ENCODE assay signal across 37 cellular contexts in genomic region chr19:35587326-35587725, GRCh38. TPM values are rescaled to one million over a fixed set of nuclear protein-coding genes. Genes with fewer than 3 reads are reported as not detected.
"Had no signal": no experiment of that assay in that cellular context is flagged by ENCODE, and none has a peak within 500 bp of the region (broad histone marks: within the 10 kb centered on the region; RNA-seq: fewer than 3 reads in every experiment).

No MANE protein-coding gene starts in this region.

- DNase-seq: activated CD4-positive, alpha-beta memory T cell treated with anti-CD3 and anti-CD28 coated beads for 36 hours; activated CD4-positive, alpha-beta T cell treated with anti-CD3 and anti-CD28 coated beads for 48 hours; activated CD8-positive, alpha-beta memory T cell treated with anti-CD3 and anti-CD28 coated beads, Interleukin-2, amount 50 U/mL, for 4 hours; activated gamma-delta T cell; activated naive CD4-positive, alpha-beta T cell treated with anti-CD3 and anti-CD28 coated beads, Interleukin-2, amount 10 ng/mL, durations not matched to agents 7 days and 5 days; activated naive CD8-positive, alpha-beta T cell treated with anti-CD3 and anti-CD28 coated beads, Interleukin-2, amount 10 ng/mL, durations not matched to agents 7 days and 5 days; activated T-cell treated with anti-CD3 and anti-CD28 coated beads, Interleukin-2, amount 50 U/mL, for 24 hours; amygdala; cortex of kidney; endodermal cell; foreskin melanocyte; heart right ventricle; kidney glomerular epithelial cell; left lung; lower lobe of right lung; mesenchymal stem cell; naive thymus-derived CD8-positive, alpha-beta T cell; right lobe of liver; stimulated activated CD4-positive, alpha-beta T cell treated with anti-CD3 and anti-CD28 coated beads, Interleukin-12 subunit alpha, Interleukin-12 subunit beta, amount 100 ng/mL, for 4 hours; stimulated activated CD4-positive, alpha-beta T cell treated with anti-CD3 and anti-CD28 coated beads, Interleukin-4, amount 100 ng/mL, for 1 hour; SW 1271; T-helper 9 cell; tibial artery; upper lobe of right lung; WERI-Rb-1 had no signal

- H3K27ac Mint-ChIP-seq: activated CD4-positive, alpha-beta memory T cell treated with anti-CD3 and anti-CD28 coated beads for 36 hours; activated naive CD4-positive, alpha-beta T cell treated with anti-CD3 and anti-CD28 coated beads, Interleukin-2, amount 10 ng/mL, durations not matched to agents 7 days and 5 days; activated naive CD8-positive, alpha-beta T cell treated with anti-CD3 and anti-CD28 coated beads, Interleukin-2, amount 10 ng/mL, durations not matched to agents 7 days and 5 days; activated T-cell treated with anti-CD3 and anti-CD28 coated beads, Interleukin-2, amount 50 U/mL, for 24 hours; endodermal cell; naive thymus-derived CD8-positive, alpha-beta T cell; stimulated activated naive CD8-positive, alpha-beta T cell treated with anti-CD3 and anti-CD28 coated beads, Interleukin-15, Interleukin-2, amounts not matched to agents 100 ng/mL and 50 ng/mL, for 24 hours; T-helper 1 cell treated with Interleukin-12 subunit alpha and Interleukin-12 subunit beta and Interleukin-4 antibody, amounts not matched to agents 30 μg/mL and 1 μg/mL, for 36 hours had no signal

- H3K27ac ChIP-seq: heart right ventricle, left lung, lower lobe of right lung, right lobe of liver, skin epidermis, tibial artery, upper lobe of right lung, WERI-Rb-1 had no signal

- H3K4me3 Mint-ChIP-seq: activated CD4-positive, alpha-beta memory T cell treated with anti-CD3 and anti-CD28 coated beads for 36 hours; activated naive CD4-positive, alpha-beta T cell treated with anti-CD3 and anti-CD28 coated beads, Interleukin-2, amount 10 ng/mL, durations not matched to agents 7 days and 5 days; activated naive CD8-positive, alpha-beta T cell treated with anti-CD3 and anti-CD28 coated beads, Interleukin-2, amount 10 ng/mL, durations not matched to agents 7 days and 5 days; activated T-cell treated with anti-CD3 and anti-CD28 coated beads, Interleukin-2, amount 50 U/mL, for 24 hours; endodermal cell; naive thymus-derived CD8-positive, alpha-beta T cell; stimulated activated naive CD8-positive, alpha-beta T cell treated with anti-CD3 and anti-CD28 coated beads, Interleukin-15, Interleukin-2, amounts not matched to agents 100 ng/mL and 50 ng/mL, for 24 hours; T-helper 1 cell treated with Interleukin-12 subunit alpha and Interleukin-12 subunit beta and Interleukin-4 antibody, amounts not matched to agents 30 μg/mL and 1 μg/mL, for 36 hours had no signal

- H3K9me3 ChIP-seq: heart right ventricle, left lung, lower lobe of right lung, right lobe of liver, tibial artery, upper lobe of right lung had no signal

- H3K9me3 Mint-ChIP-seq: activated CD4-positive, alpha-beta memory T cell treated with anti-CD3 and anti-CD28 coated beads for 36 hours; activated naive CD4-positive, alpha-beta T cell treated with anti-CD3 and anti-CD28 coated beads, Interleukin-2, amount 10 ng/mL, durations not matched to agents 7 days and 5 days; activated naive CD8-positive, alpha-beta T cell treated with anti-CD3 and anti-CD28 coated beads, Interleukin-2, amount 10 ng/mL, durations not matched to agents 7 days and 5 days; activated T-cell treated with anti-CD3 and anti-CD28 coated beads, Interleukin-2, amount 50 U/mL, for 24 hours; endodermal cell; naive thymus-derived CD8-positive, alpha-beta T cell; stimulated activated naive CD8-positive, alpha-beta T cell treated with anti-CD3 and anti-CD28 coated beads, Interleukin-15, Interleukin-2, amounts not matched to agents 100 ng/mL and 50 ng/mL, for 24 hours; T-helper 1 cell treated with Interleukin-12 subunit alpha and Interleukin-12 subunit beta and Interleukin-4 antibody, amounts not matched to agents 30 μg/mL and 1 μg/mL, for 36 hours had no signal

- H3K4me1 ChIP-seq: heart right ventricle, left lung, lower lobe of right lung, right lobe of liver, tibial artery, upper lobe of right lung had no signal

- ATAC-seq: activated CD4-positive, CD25-positive, alpha-beta regulatory T cell treated with anti-CD3 and anti-CD28 coated beads, Interleukin-2, amount 50 U/mL, for 24 hours; esophagus mucosa; heart right ventricle; left lung; lower lobe of right lung; naive thymus-derived CD8-positive, alpha-beta T cell; right lobe of liver; upper lobe of right lung had no signal

- H3K4me3 ChIP-seq: heart right ventricle, left lung, lower lobe of right lung, right lobe of liver, skin epidermis, tibial artery, upper lobe of right lung had no signal

- H3K4me1 Mint-ChIP-seq: activated naive CD4-positive, alpha-beta T cell treated with anti-CD3 and anti-CD28 coated beads, Interleukin-2, amount 10 ng/mL, durations not matched to agents 7 days and 5 days; activated naive CD8-positive, alpha-beta T cell treated with anti-CD3 and anti-CD28 coated beads, Interleukin-2, amount 10 ng/mL, durations not matched to agents 7 days and 5 days; endodermal cell had no signal

- H3K36me3 ChIP-seq: heart right ventricle, left lung, lower lobe of right lung, right lobe of liver, tibial artery, upper lobe of right lung, WERI-Rb-1 had no signal

- H3K36me3 Mint-ChIP-seq: activated CD4-positive, alpha-beta memory T cell treated with anti-CD3 and anti-CD28 coated beads for 36 hours; activated naive CD4-positive, alpha-beta T cell treated with anti-CD3 and anti-CD28 coated beads, Interleukin-2, amount 10 ng/mL, durations not matched to agents 7 days and 5 days; activated naive CD8-positive, alpha-beta T cell treated with anti-CD3 and anti-CD28 coated beads, Interleukin-2, amount 10 ng/mL, durations not matched to agents 7 days and 5 days; naive thymus-derived CD8-positive, alpha-beta T cell had no signal

- H3K27me3 ChIP-seq: right lobe of liver had no signal

RNA-seq across cellular contexts. Expression of gene PMIS2, which starts 1.4 kb away (rescaled TPM):
- total RNA-seq: activated CD4-positive, alpha-beta memory T cell treated with anti-CD3 and anti-CD28 coated beads for 36 hours; activated CD8-positive, alpha-beta memory T cell treated with anti-CD3 and anti-CD28 coated beads for 36 hours; activated naive CD8-positive, alpha-beta T cell treated with anti-CD3 and anti-CD28 coated beads, Interleukin-2, amount 10 ng/mL, durations not matched to agents 7 days and 5 days; cardiac septum; cerebellum; endodermal cell; esophagus mucosa; glomerular endothelial cell; heart right ventricle; left lung; lower lobe of right lung; naive thymus-derived CD8-positive, alpha-beta T cell; omental fat pad; pulmonary artery endothelial cell; right lobe of liver; subcutaneous adipose tissue; upper lobe of right lung had no signal

RNA-seq across cellular contexts. Expression of gene ATP4A, which starts 23.9 kb away (rescaled TPM):
- total RNA-seq: activated CD4-positive, alpha-beta memory T cell treated with anti-CD3 and anti-CD28 coated beads for 36 hours; activated CD8-positive, alpha-beta memory T cell treated with anti-CD3 and anti-CD28 coated beads for 36 hours; activated naive CD8-positive, alpha-beta T cell treated with anti-CD3 and anti-CD28 coated beads, Interleukin-2, amount 10 ng/mL, durations not matched to agents 7 days and 5 days; cardiac septum; cerebellum; esophagus mucosa; glomerular endothelial cell; heart right ventricle; left lung; lower lobe of right lung; naive thymus-derived CD8-positive, alpha-beta T cell; omental fat pad; pulmonary artery endothelial cell; subcutaneous adipose tissue; upper lobe of right lung had no signal
